33 cellular contexts compared by ENCODE assay signal in the genomic region with DNA sequence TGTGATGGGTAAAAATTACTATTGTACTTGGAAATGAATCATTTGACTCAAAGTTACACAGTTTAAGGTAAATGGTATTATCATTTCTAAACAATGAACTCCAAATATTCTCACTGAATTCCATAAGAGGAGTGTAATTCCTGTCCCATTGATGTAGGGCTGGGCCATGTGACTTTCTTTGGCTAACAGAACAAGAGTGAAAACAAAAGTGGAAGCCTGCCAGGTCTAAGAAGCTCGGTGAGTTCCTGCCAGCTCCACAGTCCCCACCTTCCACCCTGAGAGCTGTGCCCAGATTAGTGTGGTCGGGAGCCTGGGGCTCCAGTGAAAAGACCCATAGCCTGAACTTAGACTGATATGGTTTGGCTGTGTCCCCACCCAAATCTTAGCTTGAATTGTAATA. TPM values are rescaled to one million over a fixed set of nuclear protein-coding genes. Genes with fewer than 3 reads are reported as not detected.
DNase-seq lines count a peak whose midpoint lies in the region; ATAC-seq and TF ChIP-seq lines count a peak whose summit lies in the region.
"Had no signal": no experiment of that assay in that cellular context is flagged by ENCODE, and none has a peak within 500 bp of the region (broad histone marks: within the 10 kb centered on the region; RNA-seq: fewer than 3 reads in every experiment).

No MANE protein-coding gene starts in this region.

- no TSS peak for BruUV-seq in Calu3 (replicated peaks; lab: Mats Ljungman, UMichigan)

- no peaks in the 10 kb centered on the region for H3K27me3 Mint-ChIP-seq in Calu3 (ENCODE audit: unreplicated experiment)
- peaks cover 53% of the 10 kb centered on the region for H3K27me3 Mint-ChIP-seq in stimulated activated naive CD8-positive, alpha-beta T cell treated with anti-CD3 and anti-CD28 coated beads, Interleukin-15, amount 100 ng/mL, for 72 hours

- peak; percentile 59 for ATAC-seq in GM19324 (IDR thresholded peaks at IDR 0.05; ENCODE audit: low FRiP score, unreplicated experiment)
- no peak for ATAC-seq in stimulated activated naive CD8-positive, alpha-beta T cell treated with anti-CD3 and anti-CD28 coated beads, Interleukin-15, amount 100 ng/mL, for 72 hours
- ATAC-seq: GM23338, lower lobe of right lung, upper lobe of right lung had no signal

- DNase-seq in Calu3 (peak; percentile 30), SK-MEL-5 (ENCODE audit: low read depth, low spot score) (peak; percentile 2), fibroblast of the aortic adventitia (ENCODE audit: low read depth) (peak; percentile 54), NCI-H1048 (lab: John Stamatoyannopoulos, UW) (no peak), activated T-cell treated with anti-CD3 and anti-CD28 coated beads for 4 hours (no peak), posterior cingulate gyrus (no peak)
- no peak for DNase-seq in stimulated activated naive CD8-positive, alpha-beta T cell treated with anti-CD3 and anti-CD28 coated beads, Interleukin-15, amount 100 ng/mL, for 72 hours
- DNase-seq: ACHN; activated CD4-positive, alpha-beta T cell treated with anti-CD3 and anti-CD28 coated beads, Interleukin-2, amount 50 U/mL, for 4 hours; activated CD8-positive, alpha-beta memory T cell treated with anti-CD3 and anti-CD28 coated beads, Interleukin-2, amount 50 U/mL, for 4 hours; activated naive CD4-positive, alpha-beta T cell treated with anti-CD3 and anti-CD28 coated beads, Interleukin-2, amount 50 U/mL, for 16 hours; central memory CD4-positive, alpha-beta T cell; COR-L47; dorsolateral prefrontal cortex; islet precursor cell; lower lobe of right lung; NCI-H2029 treated with DMSO at 0.1 percent for 48 hours; NCI-H2227 treated with DMSO at 0.1 percent for 48 hours; NCI-H748 treated with DMSO at 0.1 percent for 48 hours; right cardiac atrium; spleen; stimulated activated CD4-positive, alpha-beta T cell treated with anti-CD3 and anti-CD28 coated beads, Interleukin-2, amount 100 ng/mL, for 48 hours; upper lobe of right lung had no signal

- H3K4me3 ChIP-seq in fibroblast of the aortic adventitia (ENCODE audit: low read depth, low read length) = no peak overlapping the region
- H3K4me3 ChIP-seq: dorsolateral prefrontal cortex, GM23338, lower lobe of right lung, SK-N-MC, spleen, upper lobe of right lung had no signal

- H3K4me1 Mint-ChIP-seq in Calu3 (ENCODE audit: low read depth, unreplicated experiment) = peaks cover 36% of the 10 kb centered on the region
- no peaks in the 10 kb centered on the region for H3K4me1 Mint-ChIP-seq in stimulated activated naive CD8-positive, alpha-beta T cell treated with anti-CD3 and anti-CD28 coated beads, Interleukin-15, amount 100 ng/mL, for 72 hours
- H3K4me1 Mint-ChIP-seq: nephron had no signal

- H3K4me3 Mint-ChIP-seq in Calu3 (ENCODE audit: low read depth, unreplicated experiment) = no peak overlapping the region
- H3K4me3 Mint-ChIP-seq in stimulated activated naive CD8-positive, alpha-beta T cell treated with anti-CD3 and anti-CD28 coated beads, Interleukin-15, amount 100 ng/mL, for 72 hours = no peak overlapping the region
- H3K4me3 Mint-ChIP-seq: GM23338, nephron had no signal

- CTCF ChIA-PET in Calu3 (lab: Charles Lee) = no interaction called here

- H3K36me3 Mint-ChIP-seq in Calu3 (ENCODE audit: insufficient read depth, unreplicated experiment) = no peaks in the 10 kb centered on the region

- intact Hi-C loops in Calu3 (cut with micrococcal nuclease; ENCODE audit: unreplicated experiment) (no loop called here), posterior cingulate gyrus (cut with DNase I) (no loop called here)

- in situ Hi-C loops in SK-MEL-5 (cut with HindIII; ENCODE audit: low pct_unique_long_range_greater_than_20kb, low sequenced_read_pairs) = no loop called here

- H3K9me3 Mint-ChIP-seq in Calu3 (ENCODE audit: low read depth, unreplicated experiment) = no peaks in the 10 kb centered on the region
- no peaks in the 10 kb centered on the region for H3K9me3 Mint-ChIP-seq in stimulated activated naive CD8-positive, alpha-beta T cell treated with anti-CD3 and anti-CD28 coated beads, Interleukin-15, amount 100 ng/mL, for 72 hours

- TF ChIP-seq CTCF in Calu3 (IDR thresholded peaks at IDR 0.05; ENCODE audit: unreplicated experiment) (no peak), fibroblast of the aortic adventitia (IDR thresholded peaks at IDR 0.05; ENCODE audit: insufficient read depth, low read length) (no peak)

- H3K27ac Mint-ChIP-seq in Calu3 (ENCODE audit: unreplicated experiment) = no peak overlapping the region
- H3K27ac Mint-ChIP-seq in stimulated activated naive CD8-positive, alpha-beta T cell treated with anti-CD3 and anti-CD28 coated beads, Interleukin-15, amount 100 ng/mL, for 72 hours = no peak overlapping the region
- H3K27ac Mint-ChIP-seq: GM23338, nephron had no signal

RNA-seq across cellular contexts. Expression of gene TBXT, which starts 24.6 kb away (rescaled TPM):
- total RNA-seq in Calu3 (2022) = not detected in 2 replicates
- total RNA-seq in SK-MEL-5 (2014; rRNA removed; shearing (Covaris generic)) = not detected in 2 replicates
- not detected in 2 replicates for polyA plus RNA-seq in SK-MEL-5 (2015; cell fraction: cytosol; rRNA removed)
- not detected in 2 replicates for polyA plus RNA-seq in SK-MEL-5 (2015; cell fraction: nucleus; rRNA removed)
- total RNA-seq in fibroblast of the aortic adventitia (ENCODE audit: low replicate concordance) = not detected in 2 replicates
- total RNA-seq: fibroblast of lung; glomerular endothelial cell; GM23338; lower lobe of right lung; mononuclear cell; osteocyte; right cardiac atrium; spleen; T-helper 1 cell treated with Interleukin-12 subunit alpha and Interleukin-12 subunit beta and Interleukin-4 antibody, amounts not matched to agents 30 ng/mL and 1 ng/mL, for 36 hours; upper lobe of right lung had no signal
- polyA plus RNA-seq: BJ, fibroblast of lung, right cardiac atrium had no signal

Comparison
In these comparisons a context has a peak if more than half of its experiments do, and no peak if none do; other contexts are left out.
1. DNase-seq: peak in Calu3 (single experiment), SK-MEL-5 (single experiment) and fibroblast of the aortic adventitia (single experiment); none in stimulated activated naive CD8-positive, alpha-beta T cell treated with anti-CD3 and anti-CD28 coated beads, Interleukin-15, amount 100 ng/mL, for 72 hours (0 of 2), NCI-H1048 (single experiment), activated T-cell treated with anti-CD3 and anti-CD28 coated beads for 4 hours (single experiment) and posterior cingulate gyrus (0 of 10).